ENCODE assay signal across 1 cellular context in genomic region chr16:4593069-4593468, GRCh38.
TF ChIP-seq lines count a peak whose summit lies in the region.

No MANE protein-coding gene starts in this region.

TF ChIP-seq in HepG2, 621 proteins besides CTCF, POLR2A, EP300 and RAD21:
- no peak for TF ChIP-seq SATB2 (CRISPR knock-in tag; IDR thresholded peaks at IDR 0.05)
- TF ChIP-seq SP1 (IDR thresholded peaks at IDR 0.05) = no peak
- TF ChIP-seq SP1 (CRISPR knock-in tag; IDR thresholded peaks at IDR 0.05) = no peak
- TF ChIP-seq ZHX2 (IDR thresholded peaks at IDR 0.05; ENCODE audit: low read depth) = no peak
- no peak for TF ChIP-seq ZHX2 (CRISPR knock-in tag; IDR thresholded peaks at IDR 0.05; ENCODE audit: borderline replicate concordance)
- no peak for TF ChIP-seq MED13 (CRISPR knock-in tag; IDR thresholded peaks at IDR 0.05)
- TF ChIP-seq ATRX (CRISPR knock-in tag; IDR thresholded peaks at IDR 0.05; ENCODE audit: borderline replicate concordance) = no peak
- no peak for TF ChIP-seq ZNF720 (CRISPR knock-in tag; IDR thresholded peaks at IDR 0.05)
- TF ChIP-seq NCOA5 (CRISPR knock-in tag; IDR thresholded peaks at IDR 0.05) = no peak
- TF ChIP-seq ZNF75D (CRISPR knock-in tag; IDR thresholded peaks at IDR 0.05; ENCODE audit: borderline replicate concordance) = no peak
- no peak for TF ChIP-seq RCOR2 (CRISPR knock-in tag; IDR thresholded peaks at IDR 0.05)
- TF ChIP-seq CBFB (CRISPR knock-in tag; IDR thresholded peaks at IDR 0.05) = no peak
- TF ChIP-seq NR3C1 (CRISPR knock-in tag; IDR thresholded peaks at IDR 0.05) = no peak
- no peak for TF ChIP-seq CAMTA2 (CRISPR knock-in tag; IDR thresholded peaks at IDR 0.05; ENCODE audit: borderline replicate concordance)
- no peak for TF ChIP-seq ZBTB1 (CRISPR knock-in tag; IDR thresholded peaks at IDR 0.05; ENCODE audit: borderline replicate concordance)
- no peak for TF ChIP-seq GZF1 (CRISPR knock-in tag; IDR thresholded peaks at IDR 0.05)
- TF ChIP-seq RELA (CRISPR knock-in tag; IDR thresholded peaks at IDR 0.05) = no peak
- no peak for TF ChIP-seq HOXA9 (CRISPR knock-in tag; IDR thresholded peaks at IDR 0.05; ENCODE audit: borderline replicate concordance)
- no peak for TF ChIP-seq ELF1 (CRISPR knock-in tag; IDR thresholded peaks at IDR 0.05)
- TF ChIP-seq ZMAT3 (CRISPR knock-in tag; conservative IDR thresholded peaks at IDR 0.05) = no peak
